ENCODE assay signal across 1 cellular context in the genomic region with DNA sequence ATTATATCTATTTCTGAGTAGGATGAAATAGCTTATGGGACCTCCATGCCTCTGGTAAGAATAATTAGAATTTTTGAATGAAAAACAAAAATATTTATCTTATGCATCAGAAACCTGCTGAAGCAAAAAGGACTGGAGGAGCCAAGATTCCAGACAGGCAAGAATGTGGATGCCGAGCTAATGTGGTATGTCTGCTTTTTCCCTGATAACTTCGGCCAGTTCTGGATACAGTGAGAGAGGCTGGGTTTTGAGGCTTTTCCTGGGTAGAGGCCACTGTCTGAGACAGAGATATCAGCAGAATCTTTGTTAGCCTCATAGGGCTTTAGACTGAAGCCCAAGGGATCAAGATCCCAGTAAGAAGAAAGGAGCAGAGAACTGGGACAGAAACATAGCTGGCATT.
TF ChIP-seq lines count a peak whose summit lies in the region.

No MANE protein-coding gene starts in this region.

TF ChIP-seq in GM23338, 12 proteins besides CTCF, POLR2A, EP300 and RAD21:
- TF ChIP-seq, protein P1, sequence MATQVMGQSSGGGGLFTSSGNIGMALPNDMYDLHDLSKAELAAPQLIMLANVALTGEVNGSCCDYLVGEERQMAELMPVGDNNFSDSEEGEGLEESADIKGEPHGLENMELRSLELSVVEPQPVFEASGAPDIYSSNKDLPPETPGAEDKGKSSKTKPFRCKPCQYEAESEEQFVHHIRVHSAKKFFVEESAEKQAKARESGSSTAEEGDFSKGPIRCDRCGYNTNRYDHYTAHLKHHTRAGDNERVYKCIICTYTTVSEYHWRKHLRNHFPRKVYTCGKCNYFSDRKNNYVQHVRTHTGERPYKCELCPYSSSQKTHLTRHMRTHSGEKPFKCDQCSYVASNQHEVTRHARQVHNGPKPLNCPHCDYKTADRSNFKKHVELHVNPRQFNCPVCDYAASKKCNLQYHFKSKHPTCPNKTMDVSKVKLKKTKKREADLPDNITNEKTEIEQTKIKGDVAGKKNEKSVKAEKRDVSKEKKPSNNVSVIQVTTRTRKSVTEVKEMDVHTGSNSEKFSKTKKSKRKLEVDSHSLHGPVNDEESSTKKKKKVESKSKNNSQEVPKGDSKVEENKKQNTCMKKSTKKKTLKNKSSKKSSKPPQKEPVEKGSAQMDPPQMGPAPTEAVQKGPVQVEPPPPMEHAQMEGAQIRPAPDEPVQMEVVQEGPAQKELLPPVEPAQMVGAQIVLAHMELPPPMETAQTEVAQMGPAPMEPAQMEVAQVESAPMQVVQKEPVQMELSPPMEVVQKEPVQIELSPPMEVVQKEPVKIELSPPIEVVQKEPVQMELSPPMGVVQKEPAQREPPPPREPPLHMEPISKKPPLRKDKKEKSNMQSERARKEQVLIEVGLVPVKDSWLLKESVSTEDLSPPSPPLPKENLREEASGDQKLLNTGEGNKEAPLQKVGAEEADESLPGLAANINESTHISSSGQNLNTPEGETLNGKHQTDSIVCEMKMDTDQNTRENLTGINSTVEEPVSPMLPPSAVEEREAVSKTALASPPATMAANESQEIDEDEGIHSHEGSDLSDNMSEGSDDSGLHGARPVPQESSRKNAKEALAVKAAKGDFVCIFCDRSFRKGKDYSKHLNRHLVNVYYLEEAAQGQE (IDR thresholded peaks at IDR 0.05; ENCODE audit: unreplicated experiment), result no peak
- TF ChIP-seq, protein P2, sequence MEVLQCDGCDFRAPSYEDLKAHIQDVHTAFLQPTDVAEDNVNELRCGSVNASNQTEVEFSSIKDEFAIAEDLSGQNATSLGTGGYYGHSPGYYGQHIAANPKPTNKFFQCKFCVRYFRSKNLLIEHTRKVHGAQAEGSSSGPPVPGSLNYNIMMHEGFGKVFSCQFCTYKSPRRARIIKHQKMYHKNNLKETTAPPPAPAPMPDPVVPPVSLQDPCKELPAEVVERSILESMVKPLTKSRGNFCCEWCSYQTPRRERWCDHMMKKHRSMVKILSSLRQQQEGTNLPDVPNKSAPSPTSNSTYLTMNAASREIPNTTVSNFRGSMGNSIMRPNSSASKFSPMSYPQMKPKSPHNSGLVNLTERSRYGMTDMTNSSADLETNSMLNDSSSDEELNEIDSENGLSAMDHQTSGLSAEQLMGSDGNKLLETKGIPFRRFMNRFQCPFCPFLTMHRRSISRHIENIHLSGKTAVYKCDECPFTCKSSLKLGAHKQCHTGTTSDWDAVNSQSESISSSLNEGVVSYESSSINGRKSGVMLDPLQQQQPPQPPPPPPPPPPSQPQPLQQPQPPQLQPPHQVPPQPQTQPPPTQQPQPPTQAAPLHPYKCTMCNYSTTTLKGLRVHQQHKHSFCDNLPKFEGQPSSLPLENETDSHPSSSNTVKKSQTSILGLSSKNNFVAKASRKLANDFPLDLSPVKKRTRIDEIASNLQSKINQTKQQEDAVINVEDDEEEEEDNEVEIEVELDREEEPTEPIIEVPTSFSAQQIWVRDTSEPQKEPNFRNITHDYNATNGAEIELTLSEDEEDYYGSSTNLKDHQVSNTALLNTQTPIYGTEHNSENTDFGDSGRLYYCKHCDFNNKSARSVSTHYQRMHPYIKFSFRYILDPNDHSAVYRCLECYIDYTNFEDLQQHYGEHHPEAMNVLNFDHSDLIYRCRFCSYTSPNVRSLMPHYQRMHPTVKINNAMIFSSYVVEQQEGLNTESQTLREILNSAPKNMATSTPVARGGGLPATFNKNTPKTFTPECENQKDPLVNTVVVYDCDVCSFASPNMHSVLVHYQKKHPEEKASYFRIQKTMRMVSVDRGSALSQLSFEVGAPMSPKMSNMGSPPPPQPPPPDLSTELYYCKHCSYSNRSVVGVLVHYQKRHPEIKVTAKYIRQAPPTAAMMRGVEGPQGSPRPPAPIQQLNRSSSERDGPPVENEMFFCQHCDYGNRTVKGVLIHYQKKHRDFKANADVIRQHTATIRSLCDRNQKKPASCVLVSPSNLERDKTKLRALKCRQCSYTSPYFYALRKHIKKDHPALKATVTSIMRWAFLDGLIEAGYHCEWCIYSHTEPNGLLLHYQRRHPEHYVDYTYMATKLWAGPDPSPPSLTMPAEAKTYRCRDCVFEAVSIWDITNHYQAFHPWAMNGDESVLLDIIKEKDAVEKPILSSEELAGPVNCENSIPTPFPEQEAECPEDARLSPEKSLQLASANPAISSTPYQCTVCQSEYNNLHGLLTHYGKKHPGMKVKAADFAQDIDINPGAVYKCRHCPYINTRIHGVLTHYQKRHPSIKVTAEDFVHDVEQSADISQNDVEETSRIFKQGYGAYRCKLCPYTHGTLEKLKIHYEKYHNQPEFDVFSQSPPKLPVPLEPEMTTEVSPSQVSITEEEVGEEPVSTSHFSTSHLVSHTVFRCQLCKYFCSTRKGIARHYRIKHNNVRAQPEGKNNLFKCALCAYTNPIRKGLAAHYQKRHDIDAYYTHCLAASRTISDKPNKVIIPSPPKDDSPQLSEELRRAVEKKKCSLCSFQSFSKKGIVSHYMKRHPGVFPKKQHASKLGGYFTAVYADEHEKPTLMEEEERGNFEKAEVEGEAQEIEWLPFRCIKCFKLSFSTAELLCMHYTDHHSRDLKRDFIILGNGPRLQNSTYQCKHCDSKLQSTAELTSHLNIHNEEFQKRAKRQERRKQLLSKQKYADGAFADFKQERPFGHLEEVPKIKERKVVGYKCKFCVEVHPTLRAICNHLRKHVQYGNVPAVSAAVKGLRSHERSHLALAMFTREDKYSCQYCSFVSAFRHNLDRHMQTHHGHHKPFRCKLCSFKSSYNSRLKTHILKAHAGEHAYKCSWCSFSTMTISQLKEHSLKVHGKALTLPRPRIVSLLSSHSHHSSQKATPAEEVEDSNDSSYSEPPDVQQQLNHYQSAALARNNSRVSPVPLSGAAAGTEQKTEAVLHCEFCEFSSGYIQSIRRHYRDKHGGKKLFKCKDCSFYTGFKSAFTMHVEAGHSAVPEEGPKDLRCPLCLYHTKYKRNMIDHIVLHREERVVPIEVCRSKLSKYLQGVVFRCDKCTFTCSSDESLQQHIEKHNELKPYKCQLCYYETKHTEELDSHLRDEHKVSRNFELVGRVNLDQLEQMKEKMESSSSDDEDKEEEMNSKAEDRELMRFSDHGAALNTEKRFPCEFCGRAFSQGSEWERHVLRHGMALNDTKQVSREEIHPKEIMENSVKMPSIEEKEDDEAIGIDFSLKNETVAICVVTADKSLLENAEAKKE (CRISPR knock-in tag; IDR thresholded peaks at IDR 0.05), result no peak
- TF ChIP-seq NANOG (IDR thresholded peaks at IDR 0.05; ENCODE audit: borderline replicate concordance) (no peak), ZNF331 (CRISPR knock-in tag; IDR thresholded peaks at IDR 0.05; ENCODE audit: low read depth) (no peak), EZH2 (IDR thresholded peaks at IDR 0.05; ENCODE audit: low read depth, unreplicated experiment) (no peak), ZNF114 (CRISPR knock-in tag; IDR thresholded peaks at IDR 0.05) (no peak), POLR2AphosphoS5 (IDR thresholded peaks at IDR 0.05; ENCODE audit: low read depth) (no peak), CREB1 (CRISPR knock-in tag; IDR thresholded peaks at IDR 0.05; ENCODE audit: low read depth) (no peak), STAT1 (IDR thresholded peaks at IDR 0.05; ENCODE audit: unreplicated experiment) (no peak)
TF ChIP-seq in GM23338: peak in this region for 0.
